Comparison of ENCODE assay signal across 21 cellular contexts in genomic region chr12:103580026-103580425, GRCh38. TPM values are rescaled to one million over a fixed set of nuclear protein-coding genes. Genes with fewer than 3 reads are reported as not detected.
DNase-seq lines count a peak whose midpoint lies in the region; ATAC-seq, FAIRE-seq and TF ChIP-seq lines count a peak whose summit lies in the region.
"Had no signal": no experiment of that assay in that cellular context is flagged by ENCODE, and none has a peak within 500 bp of the region (broad histone marks: within the 10 kb centered on the region; RNA-seq: fewer than 3 reads in every experiment).

No MANE protein-coding gene starts in this region.

- 0 out of 2 replicates have a peak overlapping the region, but pooled peaks have one; percentile 27 for H2AFZ ChIP-seq in OCI-LY3 (ENCODE audit: low read depth, low read length)

- no peak overlapping the region for H3K9ac ChIP-seq in OCI-LY3 (ENCODE audit: low read length)

- TF ChIP-seq POLR2A in spleen (IDR thresholded peaks at IDR 0.05), result no peak

- no peak overlapping the region for H3K4me2 ChIP-seq in OCI-LY3 (ENCODE audit: low read length)

- H3K36me3 ChIP-seq in OCI-LY3 (replicated peaks; ENCODE audit: low read depth, low read length) (no peaks in the 10 kb centered on the region), bronchial epithelial cell (ENCODE audit: control insufficient read depth, insufficient read depth, low read length) (no peaks in the 10 kb centered on the region), spleen (no peaks in the 10 kb centered on the region)
- H3K36me3 ChIP-seq: BLaER1 treated with 17β-estradiol and CSF1 and Interleukin-3, amounts not matched to agents 10 nM and 100 nM had no signal

- TF ChIP-seq CTCF in OCI-LY3 (IDR thresholded peaks at IDR 0.05; ENCODE audit: low read depth, low read length) (no peak), bronchial epithelial cell (IDR thresholded peaks at IDR 0.05; ENCODE audit: insufficient read depth, low read length, severe bottlenecking) (no peak), foreskin keratinocyte (conservative IDR thresholded peaks at IDR 0.05) (no peak), spleen (IDR thresholded peaks at IDR 0.05 in 8 of 11, conservative IDR thresholded peaks at IDR 0.05 in 3 of 11) (no peak)

- no peak overlapping the region for H3K27ac ChIP-seq in OCI-LY3 (ENCODE audit: low read length)
- peak overlapping the region; percentile 24 for H3K27ac ChIP-seq in foreskin keratinocyte
- H3K27ac ChIP-seq in spleen, result peak overlapping the region in 7 of 8 donors; percentile 39 to 74 (median 58)

- intact Hi-C loops in spleen (cut with DNase I; ENCODE audit: low total_unique reads), result no loop called here

- no peaks in the 10 kb centered on the region for H3K79me2 ChIP-seq in OCI-LY3 (ENCODE audit: low read length)

- H3K9me3 ChIP-seq in OCI-LY3 (ENCODE audit: insufficient read depth, low read length), result no peaks in the 10 kb centered on the region
- H3K9me3 ChIP-seq in spleen, result no peaks in the 10 kb centered on the region
- H3K9me3 ChIP-seq: BLaER1 treated with 17β-estradiol and CSF1 and Interleukin-3, amounts not matched to agents 10 nM and 100 nM had no signal

- H3K4me1 ChIP-seq in OCI-LY3 (ENCODE audit: low read length) (peaks cover 6% of the 10 kb centered on the region), foreskin keratinocyte (peaks cover 20% of the 10 kb centered on the region), spleen (peaks cover 0 to 14% (median 3%) of the 10 kb centered on the region in 6 donors)

- peak; percentile 80 for DNase-seq in bronchial epithelial cell (ENCODE audit: low read depth)
- peak in 1 of 2 donors; percentile 64 for DNase-seq in foreskin keratinocyte
- DNase-seq in spleen, result no peak
- no peak for DNase-seq in NCI-H1930 (lab: John Stamatoyannopoulos, UW)
- no peak for DNase-seq in activated gamma-delta T cell treated with Interleukin-2 at 50 U/mL for 16 hours
- DNase-seq in medulla oblongata (ENCODE audit: extremely low spot score), result no peak
- DNase-seq: CD8-positive, alpha-beta memory T cell; DMS53; EL; NCI-H1105 treated with DMSO at 0.1 percent for 48 hours; NCI-H187; NCI-H345; NCI-H524 treated with DMSO at 0.1 percent for 48 hours; PC-3; RPMI8226 had no signal

- H3K27me3 ChIP-seq in OCI-LY3 (ENCODE audit: low read depth, low read length), result peaks cover 21% of the 10 kb centered on the region
- no peaks in the 10 kb centered on the region for H3K27me3 ChIP-seq in bronchial epithelial cell (ENCODE audit: control insufficient read depth, insufficient read depth, low read length)
- no peaks in the 10 kb centered on the region for H3K27me3 ChIP-seq in foreskin keratinocyte
- H3K27me3 ChIP-seq in spleen (replicated peaks in 1 of 7), result peaks cover 0 to 47% (median 0%) of the 10 kb centered on the region in 7 donors
- H3K27me3 ChIP-seq: BLaER1 treated with 17β-estradiol and CSF1 and Interleukin-3, amounts not matched to agents 10 nM and 100 nM had no signal

- ATAC-seq in foreskin keratinocyte, result peak; percentile 65
- ATAC-seq: K562, PC-3 had no signal

- no peaks in the 10 kb centered on the region for H4K20me1 ChIP-seq in OCI-LY3 (ENCODE audit: insufficient read depth, low read length)
- H4K20me1 ChIP-seq: BLaER1 treated with 17β-estradiol and CSF1 and Interleukin-3, amounts not matched to agents 10 nM and 100 nM had no signal

- WGBS in spleen, 5 donors, result 11 to 36% (median 22%) methylated on average over 1 of the region's 1 CpG

- H3K4me3 ChIP-seq in OCI-LY3 (ENCODE audit: low read length) (no peak overlapping the region), bronchial epithelial cell (ENCODE audit: low read depth, low read length) (no peak overlapping the region), spleen (no peak overlapping the region)
- H3K4me3 ChIP-seq: BLaER1 treated with 17β-estradiol and CSF1 and Interleukin-3, amounts not matched to agents 10 nM and 100 nM; K562 had no signal

- no peak for FAIRE-seq in bronchial epithelial cell (lab: Jason Lieb, UNC)
- FAIRE-seq: GM12891, GM18507, H1, K562 had no signal

RNA-seq across cellular contexts. Expression of gene STAB2, which starts 7.0 kb away (rescaled TPM):
- not detected in 2 replicates for total RNA-seq in bronchial epithelial cell
- total RNA-seq in foreskin keratinocyte, result not detected in 2 replicates
- polyA plus RNA-seq in foreskin keratinocyte, result not detected in 2 replicates
- total RNA-seq in spleen, result 100 to 1,000 TPM; 183 to 320 (median 243) TPM
- 10 to 100 TPM in 2 of 3 donors, 1 to 10 TPM in 1; 9.7 to 29.5 (median 25.3) TPM for polyA plus RNA-seq in spleen
- total RNA-seq: CD8-positive, alpha-beta memory T cell; H1; K562; PC-3 had no signal
- polyA plus RNA-seq: CD8-positive, alpha-beta memory T cell; H1 had no signal

Comparison
In these comparisons a context has a peak if more than half of its experiments do, and no peak if none do; other contexts are left out.
1. RNA of gene STAB2, which starts 7.0 kb away (total RNA-seq): 183 to 320 TPM in spleen; not detected in bronchial epithelial cell and not detected in foreskin keratinocyte; every median in the first group is over 100 times any median in the second.